In the genomic region with DNA sequence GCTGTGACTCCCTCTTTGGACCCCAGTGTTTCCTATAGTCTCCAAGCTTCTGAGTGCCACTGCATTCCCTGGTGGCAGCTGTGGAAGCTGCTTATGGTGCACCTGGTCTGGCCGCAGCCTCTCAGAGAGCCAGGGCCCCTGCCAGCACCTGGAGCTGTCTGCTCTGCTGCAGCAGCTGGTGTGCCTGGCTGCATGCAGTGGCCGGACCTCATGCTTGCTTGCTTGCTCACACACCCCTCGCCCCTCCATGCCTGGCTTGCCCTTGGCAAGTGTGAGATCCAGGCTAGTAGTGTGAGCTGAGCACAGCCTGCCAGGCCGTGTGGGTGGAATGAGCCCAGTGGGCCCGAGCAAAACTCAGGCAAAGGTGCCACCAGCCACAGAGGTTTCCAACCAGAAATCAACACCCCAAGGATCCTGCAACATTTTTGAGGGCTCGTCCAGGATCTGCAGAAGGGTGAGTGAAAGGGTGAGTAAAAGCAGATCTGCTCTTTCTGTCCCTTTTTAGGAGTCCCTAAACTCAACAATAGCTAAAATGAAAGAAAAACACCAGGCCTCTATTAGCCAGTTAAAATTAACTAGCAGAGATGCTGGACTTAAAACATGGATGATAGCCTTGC, we compare ENCODE assay signal across 24 cellular contexts. TPM values are rescaled to one million over a fixed set of nuclear protein-coding genes. Genes with fewer than 3 reads are reported as not detected.
DNase-seq lines count a peak whose midpoint lies in the region; ATAC-seq and TF ChIP-seq lines count a peak whose summit lies in the region.
"Had no signal": no experiment of that assay in that cellular context is flagged by ENCODE, and none has a peak within 500 bp of the region (broad histone marks: within the 10 kb centered on the region; RNA-seq: fewer than 3 reads in every experiment).

No MANE protein-coding gene starts in this region.

- no peaks in the 10 kb centered on the region for H3K9me3 ChIP-seq in HEK293 (ENCODE audit: control insufficient read depth, insufficient read depth, low read depth, low read length)
- H3K9me3 ChIP-seq in spleen: peaks cover 31 to 76% (median 69%) of the 10 kb centered on the region in 8 donors
- peaks cover 51 to 68% of the 10 kb centered on the region in 2 donors for H3K9me3 ChIP-seq in breast epithelium

- no peak for TF ChIP-seq POLR2A in spleen (IDR thresholded peaks at IDR 0.05)
- TF ChIP-seq POLR2A in breast epithelium (IDR thresholded peaks at IDR 0.05): no peak

- POLR2A ChIA-PET in activated CD4-positive, alpha-beta T cell treated with anti-CD3 and anti-CD28 coated beads for 36 hours (lab: Charles Lee): interaction anchor here (0.6 kb wide), 1 partner anchor 350 kb away, joined by 3 read pairs; no protein-coding TSS in a partner anchor
- POLR2A ChIA-PET in HEK293 (lab: Yijun Ruan, JAX): interaction anchor here (0.7 kb wide), 1 partner anchor 13 kb away, joined by 5 read pairs; no protein-coding TSS in a partner anchor

- H3K4me3 Mint-ChIP-seq in activated CD4-positive, alpha-beta T cell treated with anti-CD3 and anti-CD28 coated beads for 36 hours: no peak overlapping the region
- no peak overlapping the region for H3K4me3 Mint-ChIP-seq in activated CD4-positive, alpha-beta T cell treated with anti-CD3 and anti-CD28 coated beads, Interleukin-2, amount 10 ng/mL, durations not matched to agents 24 days and 14 days
- no peak overlapping the region for H3K4me3 Mint-ChIP-seq in activated T-helper 17 cell treated with anti-CD3 and anti-CD28 coated beads, Interleukin-2, amount 50 U/mL, for 72 hours
- H3K4me3 Mint-ChIP-seq: CD8-positive, alpha-beta T cell; GM23338 had no signal

- H3K27me3 ChIP-seq in spleen (replicated peaks in 1 of 7) (no peaks in the 10 kb centered on the region), breast epithelium (no peaks in the 10 kb centered on the region)
- H3K27me3 ChIP-seq: BE2C had no signal

- no peaks in the 10 kb centered on the region for H3K4me1 Mint-ChIP-seq in activated CD4-positive, alpha-beta T cell treated with anti-CD3 and anti-CD28 coated beads for 36 hours
- no peaks in the 10 kb centered on the region for H3K4me1 Mint-ChIP-seq in activated CD4-positive, alpha-beta T cell treated with anti-CD3 and anti-CD28 coated beads, Interleukin-2, amount 10 ng/mL, durations not matched to agents 24 days and 14 days
- H3K4me1 Mint-ChIP-seq in activated T-helper 17 cell treated with anti-CD3 and anti-CD28 coated beads, Interleukin-2, amount 50 U/mL, for 72 hours: no peaks in the 10 kb centered on the region
- H3K4me1 Mint-ChIP-seq: GM23338 had no signal

- no peak overlapping the region for H3K27ac Mint-ChIP-seq in activated CD4-positive, alpha-beta T cell treated with anti-CD3 and anti-CD28 coated beads for 36 hours
- no peak overlapping the region for H3K27ac Mint-ChIP-seq in activated CD4-positive, alpha-beta T cell treated with anti-CD3 and anti-CD28 coated beads, Interleukin-2, amount 10 ng/mL, durations not matched to agents 24 days and 14 days
- H3K27ac Mint-ChIP-seq in activated T-helper 17 cell treated with anti-CD3 and anti-CD28 coated beads, Interleukin-2, amount 50 U/mL, for 72 hours: no peak overlapping the region
- H3K27ac Mint-ChIP-seq: CD8-positive, alpha-beta T cell; GM23338 had no signal

- peak; percentile 23 for DNase-seq in activated CD4-positive, alpha-beta T cell treated with anti-CD3 and anti-CD28 coated beads for 36 hours
- DNase-seq in activated CD4-positive, alpha-beta T cell treated with anti-CD3 and anti-CD28 coated beads, Interleukin-2, amount 10 ng/mL, durations not matched to agents 24 days and 14 days: no peak
- peak; percentile 22 for DNase-seq in choroid plexus epithelial cell (ENCODE audit: low read depth)
- DNase-seq in spleen: peak; percentile 21
- no peak for DNase-seq in breast epithelium (ENCODE audit: low spot score in 2 of 2)
- DNase-seq: BE2C; CD8-positive, alpha-beta T cell; GDM1; HCEC 1CT; MM.1S; NCI-H1092 treated with DMSO at 0.1 percent for 48 hours; NCI-H2081; NCI-H2171 treated with DMSO at 0.1 percent for 48 hours; NCI-H446 treated with DMSO at 0.1 percent for 48 hours; NK-92 treated with Interleukin-12 subunit alpha and Interleukin-12 subunit beta, amount 100 ng/mL, for 24 hours; SHP77 treated with DMSO at 0.1 percent for 48 hours; SK-N-SH had no signal

- H3K4me3 ChIP-seq in HEK293 (ENCODE audit: low read depth, low read length): no peak overlapping the region
- no peak overlapping the region for H3K4me3 ChIP-seq in choroid plexus epithelial cell (ENCODE audit: low read depth, low read length)
- H3K4me3 ChIP-seq in spleen: no peak overlapping the region
- no peak overlapping the region for H3K4me3 ChIP-seq in breast epithelium
- H3K4me3 ChIP-seq: GM23338 had no signal

- H3K36me3 Mint-ChIP-seq in activated CD4-positive, alpha-beta T cell treated with anti-CD3 and anti-CD28 coated beads for 36 hours (ENCODE audit: low read depth): peaks cover 11% of the 10 kb centered on the region
- H3K36me3 Mint-ChIP-seq in activated CD4-positive, alpha-beta T cell treated with anti-CD3 and anti-CD28 coated beads, Interleukin-2, amount 10 ng/mL, durations not matched to agents 24 days and 14 days (ENCODE audit: low read depth): peaks cover 2% of the 10 kb centered on the region
- H3K36me3 Mint-ChIP-seq in activated T-helper 17 cell treated with anti-CD3 and anti-CD28 coated beads, Interleukin-2, amount 50 U/mL, for 72 hours (ENCODE audit: low read depth): no peaks in the 10 kb centered on the region

- intact Hi-C loops in activated CD4-positive, alpha-beta T cell treated with anti-CD3 and anti-CD28 coated beads for 36 hours (cut with DNase I, micrococcal nuclease): no loop called here
- intact Hi-C loops in activated CD4-positive, alpha-beta T cell treated with anti-CD3 and anti-CD28 coated beads, Interleukin-2, amount 10 ng/mL, durations not matched to agents 24 days and 14 days (cut with micrococcal nuclease): no loop called here
- intact Hi-C loops in spleen (cut with DNase I; ENCODE audit: low total_unique reads) (no loop called here), breast epithelium (cut with DNase I; ENCODE audit: low total_unique reads) (no loop called here)

- H3K4me1 ChIP-seq in HEK293 (ENCODE audit: control insufficient read depth, insufficient read depth, low read length) (no peaks in the 10 kb centered on the region), spleen (no peaks in the 10 kb centered on the region), breast epithelium (no peaks in the 10 kb centered on the region)
- H3K4me1 ChIP-seq: BE2C had no signal

- 76 to 95% (median 78%) methylated on average over 4 to 6 of the region's 6 CpGs for WGBS in spleen, 5 donors

- no peak for TF ChIP-seq CTCF in HEK293 (tag by site-specific recombination; IDR thresholded peaks at IDR 0.05)
- TF ChIP-seq CTCF in choroid plexus epithelial cell (conservative IDR thresholded peaks at IDR 0.05; ENCODE audit: low read depth, low read length): no peak
- no peak for TF ChIP-seq CTCF in spleen (IDR thresholded peaks at IDR 0.05 in 8 of 11, conservative IDR thresholded peaks at IDR 0.05 in 3 of 11)
- no peak for TF ChIP-seq CTCF in breast epithelium (IDR thresholded peaks at IDR 0.05)

- H3K27me3 Mint-ChIP-seq in activated CD4-positive, alpha-beta T cell treated with anti-CD3 and anti-CD28 coated beads for 36 hours: no peaks in the 10 kb centered on the region
- peaks cover 2% of the 10 kb centered on the region for H3K27me3 Mint-ChIP-seq in activated CD4-positive, alpha-beta T cell treated with anti-CD3 and anti-CD28 coated beads, Interleukin-2, amount 10 ng/mL, durations not matched to agents 24 days and 14 days
- no peaks in the 10 kb centered on the region for H3K27me3 Mint-ChIP-seq in activated T-helper 17 cell treated with anti-CD3 and anti-CD28 coated beads, Interleukin-2, amount 50 U/mL, for 72 hours

- H3K27ac ChIP-seq in HEK293 (ENCODE audit: extremely low read depth, low read depth, low read length) (no peak overlapping the region), spleen (no peak overlapping the region), breast epithelium (no peak overlapping the region)

- H3K36me3 ChIP-seq in HEK293 (ENCODE audit: control insufficient read depth in 2 of 2, insufficient read depth in 1 of 2, low read length in 2 of 2) (no peaks in the 10 kb centered on the region), spleen (peaks cover 0 to 4% (median 0%) of the 10 kb centered on the region in 6 donors), breast epithelium (no peaks in the 10 kb centered on the region)
- H3K36me3 ChIP-seq: BE2C had no signal

- ATAC-seq in activated CD4-positive, alpha-beta T cell treated with anti-CD3 and anti-CD28 coated beads for 36 hours: no peak
- no peak for ATAC-seq in GM18502 (IDR thresholded peaks at IDR 0.05; ENCODE audit: poor library complexity, unreplicated experiment)
- no peak for ATAC-seq in activated T-helper 17 cell treated with anti-CD3 and anti-CD28 coated beads, Interleukin-2, amount 50 U/mL, for 72 hours (replicated peaks)
- ATAC-seq: CD8-positive, alpha-beta T cell; GM23338 had no signal

- H3K9me3 Mint-ChIP-seq in activated CD4-positive, alpha-beta T cell treated with anti-CD3 and anti-CD28 coated beads for 36 hours (ENCODE audit: low read depth): peaks cover 29% of the 10 kb centered on the region
- H3K9me3 Mint-ChIP-seq in activated CD4-positive, alpha-beta T cell treated with anti-CD3 and anti-CD28 coated beads, Interleukin-2, amount 10 ng/mL, durations not matched to agents 24 days and 14 days: peaks cover 16% of the 10 kb centered on the region
- peaks cover 8% of the 10 kb centered on the region for H3K9me3 Mint-ChIP-seq in activated T-helper 17 cell treated with anti-CD3 and anti-CD28 coated beads, Interleukin-2, amount 50 U/mL, for 72 hours

- CTCF ChIA-PET in activated CD4-positive, alpha-beta T cell treated with anti-CD3 and anti-CD28 coated beads for 36 hours (lab: Charles Lee): no interaction called here
- CTCF ChIA-PET in HEK293 (lab: Yijun Ruan, JAX): interaction anchor here (0.6 to 0.9 kb wide), 2 partner anchors 15 to 281 kb away, joined by 3 read pairs; no protein-coding TSS in a partner anchor

RNA-seq across cellular contexts. Expression of gene MLLT1, which starts 7.6 kb away (rescaled TPM):
- 10 to 100 TPM; 45.0 to 46.6 TPM for total RNA-seq in activated CD4-positive, alpha-beta T cell treated with anti-CD3 and anti-CD28 coated beads for 36 hours
- 67.5 and 74.3 TPM in 2 replicates for total RNA-seq in activated CD4-positive, alpha-beta T cell treated with anti-CD3 and anti-CD28 coated beads, Interleukin-2, amount 10 ng/mL, durations not matched to agents 24 days and 14 days
- 10 to 100 TPM; 18.9 to 57.2 (median 41.3) TPM for total RNA-seq in spleen
- 10 to 100 TPM; 10.1 to 20.6 (median 15.0) TPM for polyA plus RNA-seq in spleen
- 10 to 100 TPM; 13.6 to 16.4 (median 13.8) TPM for total RNA-seq in breast epithelium
- 10 to 100 TPM; 31.3 to 51.8 TPM for total RNA-seq in activated T-helper 17 cell treated with anti-CD3 and anti-CD28 coated beads, Interleukin-2, amount 50 U/mL, for 72 hours

RNA-seq across cellular contexts. Expression of gene ACER1, which starts 46.0 kb away (rescaled TPM):
- total RNA-seq in activated CD4-positive, alpha-beta T cell treated with anti-CD3 and anti-CD28 coated beads for 36 hours: not detected
- total RNA-seq in activated CD4-positive, alpha-beta T cell treated with anti-CD3 and anti-CD28 coated beads, Interleukin-2, amount 10 ng/mL, durations not matched to agents 24 days and 14 days: 0.28 TPM in 1 of 2 replicates, not detected in the other
- total RNA-seq in spleen (under 1 TPM in 2 of 7 donors, not detected in 5; 0.23 to 0.66 TPM), breast epithelium (under 1 TPM in 1 of 3 donors, not detected in 2; 0.33 TPM)
- polyA plus RNA-seq in spleen: under 1 TPM; 0.11 to 0.19 (median 0.12) TPM
- total RNA-seq in activated T-helper 17 cell treated with anti-CD3 and anti-CD28 coated beads, Interleukin-2, amount 50 U/mL, for 72 hours: not detected
- total RNA-seq: A172, Daoy, GM23338, LHCN-M2 had no signal
- polyA plus RNA-seq: GM23338, SK-N-SH had no signal

Comparison
In these comparisons a context has a peak if more than half of its experiments do, and no peak if none do; other contexts are left out.
1. DNase-seq: peak in activated CD4-positive, alpha-beta T cell treated with anti-CD3 and anti-CD28 coated beads for 36 hours (single experiment), choroid plexus epithelial cell (single experiment) and spleen (single experiment); none in activated CD4-positive, alpha-beta T cell treated with anti-CD3 and anti-CD28 coated beads, Interleukin-2, amount 10 ng/mL, durations not matched to agents 24 days and 14 days (single experiment) and breast epithelium (0 of 2).